ENCODE assay signal across 3 cellular contexts in the genomic region with DNA sequence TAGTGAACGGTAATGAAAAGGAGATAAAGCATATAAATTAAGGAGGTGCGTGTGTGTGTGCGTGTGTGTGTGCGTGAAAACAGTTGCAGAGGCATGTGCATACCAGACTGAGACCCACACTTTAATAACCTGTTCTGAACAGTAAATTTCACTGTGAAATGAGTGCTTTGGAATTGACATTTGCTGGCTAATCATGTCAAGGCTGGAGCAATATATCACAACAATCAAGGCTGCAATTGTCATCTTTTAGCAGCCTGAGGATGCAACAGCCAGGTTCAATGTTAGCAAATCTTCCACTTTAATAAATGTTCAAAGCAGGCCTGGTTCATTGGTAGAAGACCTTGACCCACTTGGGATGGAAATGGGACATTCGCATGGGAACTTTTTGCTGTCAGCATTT.
TF ChIP-seq lines count a peak whose summit lies in the region.

No MANE protein-coding gene starts in this region.

TF ChIP-seq in IMR-90, 13 proteins besides CTCF, POLR2A, EP300 and RAD21:
- TF ChIP-seq MAFK (IDR thresholded peaks at IDR 0.05; ENCODE audit: low read depth, low read length), result no peak
- TF ChIP-seq FOS (IDR thresholded peaks at IDR 0.05; ENCODE audit: low read depth, low read length), result no peak
- no peak for TF ChIP-seq SMC3 (IDR thresholded peaks at IDR 0.05; ENCODE audit: low read depth, low read length)
- TF ChIP-seq RFX5 (IDR thresholded peaks at IDR 0.05; ENCODE audit: low read depth, low read length), result no peak
- TF ChIP-seq BHLHE40 (IDR thresholded peaks at IDR 0.05; ENCODE audit: low read depth, low read length), result no peak
- no peak for TF ChIP-seq CEBPB (IDR thresholded peaks at IDR 0.05; ENCODE audit: low read depth, low read length)
- TF ChIP-seq, protein P1, sequence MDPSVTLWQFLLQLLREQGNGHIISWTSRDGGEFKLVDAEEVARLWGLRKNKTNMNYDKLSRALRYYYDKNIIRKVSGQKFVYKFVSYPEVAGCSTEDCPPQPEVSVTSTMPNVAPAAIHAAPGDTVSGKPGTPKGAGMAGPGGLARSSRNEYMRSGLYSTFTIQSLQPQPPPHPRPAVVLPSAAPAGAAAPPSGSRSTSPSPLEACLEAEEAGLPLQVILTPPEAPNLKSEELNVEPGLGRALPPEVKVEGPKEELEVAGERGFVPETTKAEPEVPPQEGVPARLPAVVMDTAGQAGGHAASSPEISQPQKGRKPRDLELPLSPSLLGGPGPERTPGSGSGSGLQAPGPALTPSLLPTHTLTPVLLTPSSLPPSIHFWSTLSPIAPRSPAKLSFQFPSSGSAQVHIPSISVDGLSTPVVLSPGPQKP (IDR thresholded peaks at IDR 0.05; ENCODE audit: borderline replicate concordance, low read depth, low read length), result no peak
- TF ChIP-seq MAZ (IDR thresholded peaks at IDR 0.05; ENCODE audit: borderline replicate concordance, low read depth, low read length), result no peak
- no peak for TF ChIP-seq RCOR1 (IDR thresholded peaks at IDR 0.05; ENCODE audit: insufficient replicate concordance, low read length)
- TF ChIP-seq NFE2L2 (IDR thresholded peaks at IDR 0.05; ENCODE audit: low read depth, low read length), result no peak
- TF ChIP-seq CHD1 (IDR thresholded peaks at IDR 0.05; ENCODE audit: low read depth, low read length), result no peak
- TF ChIP-seq MXI1 (IDR thresholded peaks at IDR 0.05; ENCODE audit: borderline replicate concordance, low read depth, low read length), result no peak
- TF ChIP-seq, protein P2, sequence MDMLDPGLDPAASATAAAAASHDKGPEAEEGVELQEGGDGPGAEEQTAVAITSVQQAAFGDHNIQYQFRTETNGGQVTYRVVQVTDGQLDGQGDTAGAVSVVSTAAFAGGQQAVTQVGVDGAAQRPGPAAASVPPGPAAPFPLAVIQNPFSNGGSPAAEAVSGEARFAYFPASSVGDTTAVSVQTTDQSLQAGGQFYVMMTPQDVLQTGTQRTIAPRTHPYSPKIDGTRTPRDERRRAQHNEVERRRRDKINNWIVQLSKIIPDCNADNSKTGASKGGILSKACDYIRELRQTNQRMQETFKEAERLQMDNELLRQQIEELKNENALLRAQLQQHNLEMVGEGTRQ (IDR thresholded peaks at IDR 0.05; ENCODE audit: low read depth, low read length), result no peak

TF ChIP-seq in neural cell, 6 proteins besides CTCF, POLR2A, EP300 and RAD21:
- TF ChIP-seq, protein P3, sequence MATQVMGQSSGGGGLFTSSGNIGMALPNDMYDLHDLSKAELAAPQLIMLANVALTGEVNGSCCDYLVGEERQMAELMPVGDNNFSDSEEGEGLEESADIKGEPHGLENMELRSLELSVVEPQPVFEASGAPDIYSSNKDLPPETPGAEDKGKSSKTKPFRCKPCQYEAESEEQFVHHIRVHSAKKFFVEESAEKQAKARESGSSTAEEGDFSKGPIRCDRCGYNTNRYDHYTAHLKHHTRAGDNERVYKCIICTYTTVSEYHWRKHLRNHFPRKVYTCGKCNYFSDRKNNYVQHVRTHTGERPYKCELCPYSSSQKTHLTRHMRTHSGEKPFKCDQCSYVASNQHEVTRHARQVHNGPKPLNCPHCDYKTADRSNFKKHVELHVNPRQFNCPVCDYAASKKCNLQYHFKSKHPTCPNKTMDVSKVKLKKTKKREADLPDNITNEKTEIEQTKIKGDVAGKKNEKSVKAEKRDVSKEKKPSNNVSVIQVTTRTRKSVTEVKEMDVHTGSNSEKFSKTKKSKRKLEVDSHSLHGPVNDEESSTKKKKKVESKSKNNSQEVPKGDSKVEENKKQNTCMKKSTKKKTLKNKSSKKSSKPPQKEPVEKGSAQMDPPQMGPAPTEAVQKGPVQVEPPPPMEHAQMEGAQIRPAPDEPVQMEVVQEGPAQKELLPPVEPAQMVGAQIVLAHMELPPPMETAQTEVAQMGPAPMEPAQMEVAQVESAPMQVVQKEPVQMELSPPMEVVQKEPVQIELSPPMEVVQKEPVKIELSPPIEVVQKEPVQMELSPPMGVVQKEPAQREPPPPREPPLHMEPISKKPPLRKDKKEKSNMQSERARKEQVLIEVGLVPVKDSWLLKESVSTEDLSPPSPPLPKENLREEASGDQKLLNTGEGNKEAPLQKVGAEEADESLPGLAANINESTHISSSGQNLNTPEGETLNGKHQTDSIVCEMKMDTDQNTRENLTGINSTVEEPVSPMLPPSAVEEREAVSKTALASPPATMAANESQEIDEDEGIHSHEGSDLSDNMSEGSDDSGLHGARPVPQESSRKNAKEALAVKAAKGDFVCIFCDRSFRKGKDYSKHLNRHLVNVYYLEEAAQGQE (IDR thresholded peaks at IDR 0.05; ENCODE audit: borderline replicate concordance), result no peak
- peak; percentile 97 for TF ChIP-seq POLR2AphosphoS5 (IDR thresholded peaks at IDR 0.05)
TF ChIP-seq in neural cell: peak in this region for 1.

TF ChIP-seq in GM23338, 12 proteins besides CTCF, POLR2A, EP300 and RAD21:
- TF ChIP-seq, protein P3 (IDR thresholded peaks at IDR 0.05; ENCODE audit: unreplicated experiment), result no peak
- TF ChIP-seq, protein P4, sequence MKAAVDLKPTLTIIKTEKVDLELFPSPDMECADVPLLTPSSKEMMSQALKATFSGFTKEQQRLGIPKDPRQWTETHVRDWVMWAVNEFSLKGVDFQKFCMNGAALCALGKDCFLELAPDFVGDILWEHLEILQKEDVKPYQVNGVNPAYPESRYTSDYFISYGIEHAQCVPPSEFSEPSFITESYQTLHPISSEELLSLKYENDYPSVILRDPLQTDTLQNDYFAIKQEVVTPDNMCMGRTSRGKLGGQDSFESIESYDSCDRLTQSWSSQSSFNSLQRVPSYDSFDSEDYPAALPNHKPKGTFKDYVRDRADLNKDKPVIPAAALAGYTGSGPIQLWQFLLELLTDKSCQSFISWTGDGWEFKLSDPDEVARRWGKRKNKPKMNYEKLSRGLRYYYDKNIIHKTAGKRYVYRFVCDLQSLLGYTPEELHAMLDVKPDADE (IDR thresholded peaks at IDR 0.05), result no peak
- no peak for TF ChIP-seq EZH2 (IDR thresholded peaks at IDR 0.05; ENCODE audit: low read depth, unreplicated experiment)
- TF ChIP-seq CREB1 (CRISPR knock-in tag; IDR thresholded peaks at IDR 0.05; ENCODE audit: low read depth), result no peak
- no peak for TF ChIP-seq STAT1 (IDR thresholded peaks at IDR 0.05; ENCODE audit: unreplicated experiment)
- no peak for TF ChIP-seq POLR2AphosphoS5 (IDR thresholded peaks at IDR 0.05; ENCODE audit: low read depth)
- TF ChIP-seq NANOG (IDR thresholded peaks at IDR 0.05; ENCODE audit: borderline replicate concordance), result no peak
- no peak for TF ChIP-seq EZH2phosphoT487 (IDR thresholded peaks at IDR 0.05; ENCODE audit: unreplicated experiment)
- no peak for TF ChIP-seq ZNF331 (CRISPR knock-in tag; IDR thresholded peaks at IDR 0.05; ENCODE audit: low read depth)
- TF ChIP-seq, protein P5, sequence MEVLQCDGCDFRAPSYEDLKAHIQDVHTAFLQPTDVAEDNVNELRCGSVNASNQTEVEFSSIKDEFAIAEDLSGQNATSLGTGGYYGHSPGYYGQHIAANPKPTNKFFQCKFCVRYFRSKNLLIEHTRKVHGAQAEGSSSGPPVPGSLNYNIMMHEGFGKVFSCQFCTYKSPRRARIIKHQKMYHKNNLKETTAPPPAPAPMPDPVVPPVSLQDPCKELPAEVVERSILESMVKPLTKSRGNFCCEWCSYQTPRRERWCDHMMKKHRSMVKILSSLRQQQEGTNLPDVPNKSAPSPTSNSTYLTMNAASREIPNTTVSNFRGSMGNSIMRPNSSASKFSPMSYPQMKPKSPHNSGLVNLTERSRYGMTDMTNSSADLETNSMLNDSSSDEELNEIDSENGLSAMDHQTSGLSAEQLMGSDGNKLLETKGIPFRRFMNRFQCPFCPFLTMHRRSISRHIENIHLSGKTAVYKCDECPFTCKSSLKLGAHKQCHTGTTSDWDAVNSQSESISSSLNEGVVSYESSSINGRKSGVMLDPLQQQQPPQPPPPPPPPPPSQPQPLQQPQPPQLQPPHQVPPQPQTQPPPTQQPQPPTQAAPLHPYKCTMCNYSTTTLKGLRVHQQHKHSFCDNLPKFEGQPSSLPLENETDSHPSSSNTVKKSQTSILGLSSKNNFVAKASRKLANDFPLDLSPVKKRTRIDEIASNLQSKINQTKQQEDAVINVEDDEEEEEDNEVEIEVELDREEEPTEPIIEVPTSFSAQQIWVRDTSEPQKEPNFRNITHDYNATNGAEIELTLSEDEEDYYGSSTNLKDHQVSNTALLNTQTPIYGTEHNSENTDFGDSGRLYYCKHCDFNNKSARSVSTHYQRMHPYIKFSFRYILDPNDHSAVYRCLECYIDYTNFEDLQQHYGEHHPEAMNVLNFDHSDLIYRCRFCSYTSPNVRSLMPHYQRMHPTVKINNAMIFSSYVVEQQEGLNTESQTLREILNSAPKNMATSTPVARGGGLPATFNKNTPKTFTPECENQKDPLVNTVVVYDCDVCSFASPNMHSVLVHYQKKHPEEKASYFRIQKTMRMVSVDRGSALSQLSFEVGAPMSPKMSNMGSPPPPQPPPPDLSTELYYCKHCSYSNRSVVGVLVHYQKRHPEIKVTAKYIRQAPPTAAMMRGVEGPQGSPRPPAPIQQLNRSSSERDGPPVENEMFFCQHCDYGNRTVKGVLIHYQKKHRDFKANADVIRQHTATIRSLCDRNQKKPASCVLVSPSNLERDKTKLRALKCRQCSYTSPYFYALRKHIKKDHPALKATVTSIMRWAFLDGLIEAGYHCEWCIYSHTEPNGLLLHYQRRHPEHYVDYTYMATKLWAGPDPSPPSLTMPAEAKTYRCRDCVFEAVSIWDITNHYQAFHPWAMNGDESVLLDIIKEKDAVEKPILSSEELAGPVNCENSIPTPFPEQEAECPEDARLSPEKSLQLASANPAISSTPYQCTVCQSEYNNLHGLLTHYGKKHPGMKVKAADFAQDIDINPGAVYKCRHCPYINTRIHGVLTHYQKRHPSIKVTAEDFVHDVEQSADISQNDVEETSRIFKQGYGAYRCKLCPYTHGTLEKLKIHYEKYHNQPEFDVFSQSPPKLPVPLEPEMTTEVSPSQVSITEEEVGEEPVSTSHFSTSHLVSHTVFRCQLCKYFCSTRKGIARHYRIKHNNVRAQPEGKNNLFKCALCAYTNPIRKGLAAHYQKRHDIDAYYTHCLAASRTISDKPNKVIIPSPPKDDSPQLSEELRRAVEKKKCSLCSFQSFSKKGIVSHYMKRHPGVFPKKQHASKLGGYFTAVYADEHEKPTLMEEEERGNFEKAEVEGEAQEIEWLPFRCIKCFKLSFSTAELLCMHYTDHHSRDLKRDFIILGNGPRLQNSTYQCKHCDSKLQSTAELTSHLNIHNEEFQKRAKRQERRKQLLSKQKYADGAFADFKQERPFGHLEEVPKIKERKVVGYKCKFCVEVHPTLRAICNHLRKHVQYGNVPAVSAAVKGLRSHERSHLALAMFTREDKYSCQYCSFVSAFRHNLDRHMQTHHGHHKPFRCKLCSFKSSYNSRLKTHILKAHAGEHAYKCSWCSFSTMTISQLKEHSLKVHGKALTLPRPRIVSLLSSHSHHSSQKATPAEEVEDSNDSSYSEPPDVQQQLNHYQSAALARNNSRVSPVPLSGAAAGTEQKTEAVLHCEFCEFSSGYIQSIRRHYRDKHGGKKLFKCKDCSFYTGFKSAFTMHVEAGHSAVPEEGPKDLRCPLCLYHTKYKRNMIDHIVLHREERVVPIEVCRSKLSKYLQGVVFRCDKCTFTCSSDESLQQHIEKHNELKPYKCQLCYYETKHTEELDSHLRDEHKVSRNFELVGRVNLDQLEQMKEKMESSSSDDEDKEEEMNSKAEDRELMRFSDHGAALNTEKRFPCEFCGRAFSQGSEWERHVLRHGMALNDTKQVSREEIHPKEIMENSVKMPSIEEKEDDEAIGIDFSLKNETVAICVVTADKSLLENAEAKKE (CRISPR knock-in tag; IDR thresholded peaks at IDR 0.05), result no peak
- TF ChIP-seq JUNB (IDR thresholded peaks at IDR 0.05; ENCODE audit: unreplicated experiment), result no peak
- no peak for TF ChIP-seq ZNF114 (CRISPR knock-in tag; IDR thresholded peaks at IDR 0.05)
